17 cellular contexts compared by ENCODE assay signal in the genomic region with DNA sequence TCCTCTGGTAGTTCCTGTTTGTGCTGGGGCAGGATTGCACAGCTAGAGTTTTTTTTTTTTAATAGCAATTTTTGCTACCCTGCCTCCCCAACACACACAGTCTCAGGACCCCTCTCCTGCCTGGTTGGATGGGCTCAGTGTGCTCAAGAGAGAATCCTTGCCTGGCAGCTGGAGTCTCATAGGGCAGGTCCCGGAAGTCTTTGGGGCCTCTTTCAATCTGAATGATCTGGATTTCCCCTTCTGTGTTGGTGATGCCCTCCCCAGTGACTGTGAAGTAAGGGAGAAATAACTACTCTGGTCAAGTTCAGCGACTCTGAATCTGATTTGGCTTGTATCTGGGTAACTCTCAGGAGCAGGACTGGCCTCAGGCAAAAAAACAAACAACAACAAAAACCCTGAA.
DNase-seq lines count a peak whose midpoint lies in the region; ATAC-seq, FAIRE-seq and TF ChIP-seq lines count a peak whose summit lies in the region.
"Had no signal": no experiment of that assay in that cellular context is flagged by ENCODE, and none has a peak within 500 bp of the region (broad histone marks: within the 10 kb centered on the region; RNA-seq: fewer than 3 reads in every experiment).

No MANE protein-coding gene starts in this region.

- DNase-seq in AG08396 (ENCODE audit: low spot score) (no peak), NCI-H1694 treated with DMSO at 0.1 percent for 48 hours (lab: John Stamatoyannopoulos, UW) (no peak), GM19239 (ENCODE audit: insufficient read length, low spot score) (no peak), H54 (ENCODE audit: insufficient read length, low spot score) (no peak)
- DNase-seq: activated naive CD4-positive, alpha-beta T cell treated with anti-CD3 and anti-CD28 coated beads, Interleukin-2, amount 10 ng/mL, durations not matched to agents 7 days and 5 days; Calu3; GF-D8; hippocampal formation; left lung; naive thymus-derived CD4-positive, alpha-beta T cell; NCI-H1105; NCI-H446; WERI-Rb-1 had no signal

- FAIRE-seq in GM19239 (lab: Jason Lieb, UNC) (no peak), H54 (lab: Jason Lieb, UNC) (no peak)

- no peak for TF ChIP-seq POLR2A in H54 (IDR thresholded peaks at IDR 0.05; ENCODE audit: low read depth, low read length)

- ATAC-seq in GM18498 (IDR thresholded peaks at IDR 0.05; ENCODE audit: unreplicated experiment) (peak; percentile 72), GM19395 (IDR thresholded peaks at IDR 0.05; ENCODE audit: unreplicated experiment) (peak; percentile 77), HG02642 (IDR thresholded peaks at IDR 0.05; ENCODE audit: poor library complexity, unreplicated experiment) (peak; percentile 74), HG03442 (IDR thresholded peaks at IDR 0.05; ENCODE audit: unreplicated experiment) (peak; percentile 63)
- ATAC-seq: left lung; naive thymus-derived CD4-positive, alpha-beta T cell had no signal
